17 cellular contexts compared by ENCODE assay signal in the genomic region with DNA sequence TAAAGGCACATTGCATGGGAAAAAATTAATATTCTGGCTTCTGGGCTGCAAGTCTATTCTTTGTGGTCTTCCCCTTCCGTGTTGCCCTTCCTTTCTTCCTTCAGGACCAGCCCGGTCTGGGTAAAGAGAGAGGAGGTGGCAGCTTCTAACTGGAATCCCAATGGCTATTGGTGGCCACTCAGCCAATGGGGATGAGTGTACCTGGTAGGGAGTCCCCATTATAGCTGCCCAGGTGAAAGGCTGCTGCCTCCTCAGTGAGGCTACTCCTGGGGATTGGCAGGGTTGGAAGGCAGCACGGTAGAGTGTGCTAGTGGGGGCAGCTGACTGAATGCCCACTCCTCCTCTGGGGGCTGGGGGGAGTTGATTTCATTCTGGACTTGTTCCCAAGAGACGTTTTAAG.
A peak's percentile ranks its signal among the peaks of the same experiment; 100 is the strongest.
DNase-seq lines count a peak whose midpoint lies in the region; TF ChIP-seq lines count a peak whose summit lies in the region.
"Had no signal": no experiment of that assay in that cellular context is flagged by ENCODE, and none has a peak within 500 bp of the region (broad histone marks: within the 10 kb centered on the region; RNA-seq: fewer than 3 reads in every experiment).

No MANE protein-coding gene starts in this region.

- H3K27me3 Mint-ChIP-seq in type B pancreatic cell, result no peaks in the 10 kb centered on the region
- no peaks in the 10 kb centered on the region for H3K27me3 Mint-ChIP-seq in activated T-helper 2 cell treated with anti-CD3 and anti-CD28 coated beads, Interferon-gamma antibody, Interleukin-2, Interleukin-4, amounts not matched to agents 10 μg/mL and 5 μg/mL and 100 μg/mL, durations not matched to agents 14 hours and 24 hours and 36 hours (ENCODE audit: low read depth)
- H3K27me3 Mint-ChIP-seq: activated naive CD8-positive, alpha-beta T cell; effector memory CD8-positive, alpha-beta T cell had no signal

- H3K27ac Mint-ChIP-seq in type B pancreatic cell, result peak overlapping the region; percentile 41
- H3K27ac Mint-ChIP-seq in activated T-helper 2 cell treated with anti-CD3 and anti-CD28 coated beads, Interferon-gamma antibody, Interleukin-2, Interleukin-4, amounts not matched to agents 10 μg/mL and 5 μg/mL and 100 μg/mL, durations not matched to agents 14 hours and 24 hours and 36 hours, result no peak overlapping the region
- H3K27ac Mint-ChIP-seq: activated naive CD8-positive, alpha-beta T cell; CD14-positive monocyte; effector memory CD8-positive, alpha-beta T cell; nephron progenitor cell had no signal

- H3K4me3 Mint-ChIP-seq in type B pancreatic cell, result no peak overlapping the region
- H3K4me3 Mint-ChIP-seq in activated T-helper 2 cell treated with anti-CD3 and anti-CD28 coated beads, Interferon-gamma antibody, Interleukin-2, Interleukin-4, amounts not matched to agents 10 μg/mL and 5 μg/mL and 100 μg/mL, durations not matched to agents 14 hours and 24 hours and 36 hours (ENCODE audit: low read depth), result no peak overlapping the region
- H3K4me3 Mint-ChIP-seq: activated naive CD8-positive, alpha-beta T cell; CD14-positive monocyte; effector memory CD8-positive, alpha-beta T cell; nephron progenitor cell had no signal

- H3K4me1 Mint-ChIP-seq in type B pancreatic cell (ENCODE audit: unreplicated experiment), result peaks cover 14% of the 10 kb centered on the region
- H3K4me1 Mint-ChIP-seq in activated T-helper 2 cell treated with anti-CD3 and anti-CD28 coated beads, Interferon-gamma antibody, Interleukin-2, Interleukin-4, amounts not matched to agents 10 μg/mL and 5 μg/mL and 100 μg/mL, durations not matched to agents 14 hours and 24 hours and 36 hours (ENCODE audit: low read depth), result no peaks in the 10 kb centered on the region

- intact Hi-C loops in activated T-helper 2 cell treated with anti-CD3 and anti-CD28 coated beads, Interferon-gamma antibody, Interleukin-2, Interleukin-4, amounts not matched to agents 10 μg/mL and 5 μg/mL and 100 μg/mL, durations not matched to agents 14 hours and 24 hours and 36 hours (cut with micrococcal nuclease), result no loop called here

- no peak for TF ChIP-seq CTCF in type B pancreatic cell (conservative IDR thresholded peaks at IDR 0.05)

- DNase-seq in NCI-H2171 treated with DMSO at 0.1 percent for 48 hours (lab: John Stamatoyannopoulos, UW) (peak; percentile 39), NCI-H2171 (lab: John Stamatoyannopoulos, UW) (no peak), NCI-H510A (lab: John Stamatoyannopoulos, UW) (peak; percentile 84), cerebellar cortex (ENCODE audit: low spot score) (peak; percentile 52), type B pancreatic cell (ENCODE audit: extremely low spot score, unreplicated experiment) (no peak), SHP77 treated with DMSO at 0.1 percent for 48 hours (lab: John Stamatoyannopoulos, UW) (no peak), COLO829 (ENCODE audit: low spot score) (no peak)
- DNase-seq in activated T-helper 2 cell treated with anti-CD3 and anti-CD28 coated beads, Interferon-gamma antibody, Interleukin-2, Interleukin-4, amounts not matched to agents 10 μg/mL and 5 μg/mL and 100 μg/mL, durations not matched to agents 14 hours and 24 hours and 36 hours (ENCODE audit: low spot score), result no peak
- DNase-seq: activated CD4-positive, alpha-beta T cell treated with anti-CD3 and anti-CD28 coated beads for 48 hours; DMS53; effector memory CD8-positive, alpha-beta T cell; left ventricle myocardium inferior; NCI-H1048; nephron progenitor cell; sigmoid colon had no signal

- H3K9me3 Mint-ChIP-seq in type B pancreatic cell, result no peaks in the 10 kb centered on the region
- H3K9me3 Mint-ChIP-seq in activated T-helper 2 cell treated with anti-CD3 and anti-CD28 coated beads, Interferon-gamma antibody, Interleukin-2, Interleukin-4, amounts not matched to agents 10 μg/mL and 5 μg/mL and 100 μg/mL, durations not matched to agents 14 hours and 24 hours and 36 hours, result no peaks in the 10 kb centered on the region
- H3K9me3 Mint-ChIP-seq: CD14-positive monocyte; effector memory CD8-positive, alpha-beta T cell; nephron progenitor cell had no signal

- peaks cover 10% of the 10 kb centered on the region for H3K36me3 Mint-ChIP-seq in type B pancreatic cell
- peaks cover 3% of the 10 kb centered on the region for H3K36me3 Mint-ChIP-seq in activated T-helper 2 cell treated with anti-CD3 and anti-CD28 coated beads, Interferon-gamma antibody, Interleukin-2, Interleukin-4, amounts not matched to agents 10 μg/mL and 5 μg/mL and 100 μg/mL, durations not matched to agents 14 hours and 24 hours and 36 hours (ENCODE audit: low read depth)

Comparison
In these comparisons a context has a peak if more than half of its experiments do, and no peak if none do; other contexts are left out.
1. DNase-seq: peak in NCI-H2171 treated with DMSO at 0.1 percent for 48 hours (single experiment), NCI-H510A (single experiment) and cerebellar cortex (single experiment); none in NCI-H2171 (single experiment), type B pancreatic cell (single experiment), SHP77 treated with DMSO at 0.1 percent for 48 hours (single experiment), activated T-helper 2 cell treated with anti-CD3 and anti-CD28 coated beads, Interferon-gamma antibody, Interleukin-2, Interleukin-4, amounts not matched to agents 10 μg/mL and 5 μg/mL and 100 μg/mL, durations not matched to agents 14 hours and 24 hours and 36 hours (single experiment) and COLO829 (single experiment).